ENCODE assay signal across 8 cellular contexts in genomic region chr19:48468806-48469055, GRCh38. TPM values are rescaled to one million over a fixed set of nuclear protein-coding genes. Genes with fewer than 3 reads are reported as not detected.
DNase-seq lines count a peak whose midpoint lies in the region; ATAC-seq, FAIRE-seq and TF ChIP-seq lines count a peak whose summit lies in the region.

No MANE protein-coding gene starts in this region.

- DNase-seq in T-helper 2 cell treated with Interferon-gamma antibody and Interleukin-4, amounts not matched to agents 5 μg/mL and 100 μg/mL, for 36 hours (ENCODE audit: low spot score): no peak
- DNase-seq in T-helper 2 cell (no peak), keratinocyte (ENCODE audit: low read depth, low spot score) (peak; percentile 99), suprapubic skin (ENCODE audit: low spot score in 2 of 2) (peak in 1 of 2 donors; percentile 100), DMS153 (lab: John Stamatoyannopoulos, UW) (no peak), DMS114 treated with DMSO at 0.1 percent for 48 hours (lab: John Stamatoyannopoulos, UW; ENCODE audit: unreplicated experiment) (no peak), midbrain (lab: John Stamatoyannopoulos, UW) (no peak)

- peak overlapping the region; percentile 79 for H3K4me3 Mint-ChIP-seq in T-helper 2 cell treated with Interferon-gamma antibody and Interleukin-4, amounts not matched to agents 5 μg/mL and 100 μg/mL, for 36 hours
- H3K4me3 Mint-ChIP-seq in activated T-helper 17 cell treated with anti-CD3 and anti-CD28 coated beads, Interleukin-2, amount 50 U/mL, for 72 hours: peak overlapping the region; percentile 80

- TF ChIP-seq CTCF in keratinocyte (optimal IDR thresholded peaks at IDR 0.05 in 1 of 3, IDR thresholded peaks at IDR 0.05 in 1 of 3, conservative IDR thresholded peaks at IDR 0.05 in 1 of 3; ENCODE audit: extremely low read depth in 1 of 3, insufficient read depth in 2 of 3, low read length in 3 of 3): no peak
- TF ChIP-seq CTCF in suprapubic skin (IDR thresholded peaks at IDR 0.05): no peak

- peak; percentile 96 for FAIRE-seq in keratinocyte (lab: Jason Lieb, UNC)

- peaks cover 10% of the 10 kb centered on the region for H3K4me1 Mint-ChIP-seq in T-helper 2 cell treated with Interferon-gamma antibody and Interleukin-4, amounts not matched to agents 5 μg/mL and 100 μg/mL, for 36 hours (ENCODE audit: low read depth)
- peaks cover 5% of the 10 kb centered on the region for H3K4me1 Mint-ChIP-seq in activated T-helper 17 cell treated with anti-CD3 and anti-CD28 coated beads, Interleukin-2, amount 50 U/mL, for 72 hours

- under 1% methylated on average over 13 of the region's 13 CpGs for WGBS in suprapubic skin

- dilution Hi-C loops in keratinocyte (cut with MboI; ENCODE audit: extremely low pct_ligation_motif_present, low sequenced_read_pairs): no loop called here

- peak overlapping the region; percentile 85 for H2AFZ ChIP-seq in keratinocyte (ENCODE audit: control insufficient read depth, low read length)

- H4K20me1 ChIP-seq in keratinocyte (ENCODE audit: control insufficient read depth, extremely low read depth, insufficient read depth, low read length): peaks cover 5% of the 10 kb centered on the region

- peaks cover 17% of the 10 kb centered on the region for H3K4me1 ChIP-seq in keratinocyte (ENCODE audit: control insufficient read depth, extremely low read depth, insufficient read depth, low read length)
- peaks cover 30% of the 10 kb centered on the region for H3K4me1 ChIP-seq in suprapubic skin

- H3K4me3 ChIP-seq in keratinocyte (ENCODE audit: control insufficient read depth in 2 of 3, extremely low read depth in 1 of 3, insufficient read depth in 2 of 3, low read depth in 1 of 3, low read length in 3 of 3) (peak overlapping the region; percentile 6 to 70 (median 60)), suprapubic skin (peak overlapping the region; percentile 95)

- ATAC-seq in activated T-helper 17 cell treated with anti-CD3 and anti-CD28 coated beads, Interleukin-2, amount 50 U/mL, for 72 hours (replicated peaks): no peak

- no peaks in the 10 kb centered on the region for H3K9me1 ChIP-seq in keratinocyte (ENCODE audit: control insufficient read depth, extremely low read depth, insufficient read depth, low read length)

- H3K27me3 ChIP-seq in keratinocyte (ENCODE audit: control insufficient read depth, extremely low read depth, insufficient read depth, low read length) (no peaks in the 10 kb centered on the region), suprapubic skin (no peaks in the 10 kb centered on the region)

- peak overlapping the region; percentile 87 for H3K4me2 ChIP-seq in keratinocyte (ENCODE audit: control insufficient read depth, extremely low read depth, insufficient read depth, low read depth, low read length)

- H3K9me3 Mint-ChIP-seq in T-helper 2 cell treated with Interferon-gamma antibody and Interleukin-4, amounts not matched to agents 5 μg/mL and 100 μg/mL, for 36 hours: no peaks in the 10 kb centered on the region
- no peaks in the 10 kb centered on the region for H3K9me3 Mint-ChIP-seq in activated T-helper 17 cell treated with anti-CD3 and anti-CD28 coated beads, Interleukin-2, amount 50 U/mL, for 72 hours

- H3K9ac ChIP-seq in keratinocyte (ENCODE audit: control insufficient read depth, extremely low read depth, insufficient read depth, low read length): peak overlapping the region; percentile 93

- TF ChIP-seq POLR2A in suprapubic skin (IDR thresholded peaks at IDR 0.05): no peak

- no peak for TF ChIP-seq EP300 in suprapubic skin (IDR thresholded peaks at IDR 0.05)

- H3K27ac Mint-ChIP-seq in T-helper 2 cell treated with Interferon-gamma antibody and Interleukin-4, amounts not matched to agents 5 μg/mL and 100 μg/mL, for 36 hours: peak overlapping the region; percentile 76
- H3K27ac Mint-ChIP-seq in activated T-helper 17 cell treated with anti-CD3 and anti-CD28 coated beads, Interleukin-2, amount 50 U/mL, for 72 hours: peak overlapping the region; percentile 79

- H3K9me3 ChIP-seq in keratinocyte (ENCODE audit: control insufficient read depth, low read depth, low read length) (no peaks in the 10 kb centered on the region), suprapubic skin (no peaks in the 10 kb centered on the region)

- H3K36me3 ChIP-seq in keratinocyte (ENCODE audit: control insufficient read depth in 2 of 2, extremely low read depth in 1 of 2, insufficient read depth in 2 of 2, low read length in 2 of 2) (peaks cover 28 to 33% of the 10 kb centered on the region in 2 experiments), suprapubic skin (peaks cover 35% of the 10 kb centered on the region)

- H3K36me3 Mint-ChIP-seq in T-helper 2 cell treated with Interferon-gamma antibody and Interleukin-4, amounts not matched to agents 5 μg/mL and 100 μg/mL, for 36 hours (ENCODE audit: low read depth): peaks cover 13% of the 10 kb centered on the region
- H3K36me3 Mint-ChIP-seq in activated T-helper 17 cell treated with anti-CD3 and anti-CD28 coated beads, Interleukin-2, amount 50 U/mL, for 72 hours (ENCODE audit: low read depth): peaks cover 29% of the 10 kb centered on the region

- peak overlapping the region; percentile 56 for H3K27ac ChIP-seq in keratinocyte (ENCODE audit: control insufficient read depth, insufficient read depth, low read length)
- no peak overlapping the region for H3K27ac ChIP-seq in suprapubic skin

- H3K79me2 ChIP-seq in keratinocyte (ENCODE audit: control insufficient read depth, insufficient read depth, low read length): peaks cover 16% of the 10 kb centered on the region

- H3K27me3 Mint-ChIP-seq in T-helper 2 cell treated with Interferon-gamma antibody and Interleukin-4, amounts not matched to agents 5 μg/mL and 100 μg/mL, for 36 hours (ENCODE audit: low read depth): no peaks in the 10 kb centered on the region
- H3K27me3 Mint-ChIP-seq in activated T-helper 17 cell treated with anti-CD3 and anti-CD28 coated beads, Interleukin-2, amount 50 U/mL, for 72 hours: no peaks in the 10 kb centered on the region

RNA-seq across cellular contexts. Expression of gene CYTH2, which starts 0.4 kb away (rescaled TPM):
- 10 to 100 TPM; 30.6 to 35.4 TPM for total RNA-seq in activated T-helper 17 cell treated with anti-CD3 and anti-CD28 coated beads, Interleukin-2, amount 50 U/mL, for 72 hours
- polyA plus RNA-seq in keratinocyte: 27.0 to 33.5 TPM (median 32.2 TPM) in 3 replicates
- 23.3 TPM for polyA plus RNA-seq in keratinocyte (2011; ENCODE audit: low read depth)
- polyA plus RNA-seq in keratinocyte (2011; cell fraction: cytosol; rRNA removed): 18.8 and 24.4 TPM in 2 replicates
- polyA plus RNA-seq in keratinocyte (2011; cell fraction: nucleus; rRNA removed): 83.4 and 98.3 TPM in 2 replicates
- polyA plus RNA-seq in keratinocyte (2012; ENCODE audit: low replicate concordance): 30.4 and 34.0 TPM in 2 replicates
- polyA minus RNA-seq in keratinocyte: 35.4 to 45.9 TPM (median 39.3 TPM) in 3 replicates
- 12.7 TPM for polyA minus RNA-seq in keratinocyte (2011; cell fraction: cytosol; rRNA and poly(A)+ RNA removed)
- 26.8 and 27.9 TPM in 2 replicates for polyA minus RNA-seq in keratinocyte (2011; cell fraction: nucleus; rRNA and poly(A)+ RNA removed)
- total RNA-seq in suprapubic skin: 10 to 100 TPM; 54.9 to 86.5 (median 63.2) TPM

RNA-seq across cellular contexts. Expression of gene KCNJ14, which starts 13.4 kb away (rescaled TPM):
- 1 to 10 TPM; 1.7 to 2.1 TPM for total RNA-seq in activated T-helper 17 cell treated with anti-CD3 and anti-CD28 coated beads, Interleukin-2, amount 50 U/mL, for 72 hours
- 0.34 to 0.46 TPM (median 0.39 TPM) in 3 replicates for polyA plus RNA-seq in keratinocyte
- polyA plus RNA-seq in keratinocyte (2011; ENCODE audit: low read depth): 0.81 TPM
- polyA plus RNA-seq in keratinocyte (2011; cell fraction: cytosol; rRNA removed): 0.19 and 0.33 TPM in 2 replicates
- 2.1 and 3.4 TPM in 2 replicates for polyA plus RNA-seq in keratinocyte (2011; cell fraction: nucleus; rRNA removed)
- polyA plus RNA-seq in keratinocyte (2012; ENCODE audit: low replicate concordance): 0.49 and 2.4 TPM in 2 replicates
- 0.99 to 1.3 TPM (median 1.1 TPM) in 3 replicates for polyA minus RNA-seq in keratinocyte
- polyA minus RNA-seq in keratinocyte (2011; cell fraction: cytosol; rRNA and poly(A)+ RNA removed): 0.96 TPM
- 1.4 and 2.1 TPM in 2 replicates for polyA minus RNA-seq in keratinocyte (2011; cell fraction: nucleus; rRNA and poly(A)+ RNA removed)
- 1 to 10 TPM; 4.2 to 4.7 (median 4.6) TPM for total RNA-seq in suprapubic skin

RNA-seq across cellular contexts. Expression of gene GRWD1, which starts 22.9 kb away (rescaled TPM):
- total RNA-seq in activated T-helper 17 cell treated with anti-CD3 and anti-CD28 coated beads, Interleukin-2, amount 50 U/mL, for 72 hours: 10 to 100 TPM; 34.9 to 72.9 TPM
- polyA plus RNA-seq in keratinocyte: 23.0 to 35.4 TPM (median 26.1 TPM) in 3 replicates
- 21.8 TPM for polyA plus RNA-seq in keratinocyte (2011; ENCODE audit: low read depth)
- polyA plus RNA-seq in keratinocyte (2011; cell fraction: cytosol; rRNA removed): 14.5 and 31.6 TPM in 2 replicates
- polyA plus RNA-seq in keratinocyte (2011; cell fraction: nucleus; rRNA removed): 25.2 and 31.8 TPM in 2 replicates
- 16.4 and 41.0 TPM in 2 replicates for polyA plus RNA-seq in keratinocyte (2012; ENCODE audit: low replicate concordance)
- polyA minus RNA-seq in keratinocyte: 10.7 to 21.8 TPM (median 12.7 TPM) in 3 replicates
- 30.7 TPM for polyA minus RNA-seq in keratinocyte (2011; cell fraction: cytosol; rRNA and poly(A)+ RNA removed)
- 14.8 and 17.2 TPM in 2 replicates for polyA minus RNA-seq in keratinocyte (2011; cell fraction: nucleus; rRNA and poly(A)+ RNA removed)
- total RNA-seq in suprapubic skin: 10 to 100 TPM; 24.5 to 53.4 (median 40.1) TPM

RNA-seq across cellular contexts. Expression of gene LMTK3, which starts 42.9 kb away (rescaled TPM):
- 1 to 10 TPM; 3.8 to 5.9 TPM for total RNA-seq in activated T-helper 17 cell treated with anti-CD3 and anti-CD28 coated beads, Interleukin-2, amount 50 U/mL, for 72 hours
- 0.51 to 0.76 TPM (median 0.68 TPM) in 3 replicates for polyA plus RNA-seq in keratinocyte
- 0.64 TPM for polyA plus RNA-seq in keratinocyte (2011; ENCODE audit: low read depth)
- polyA plus RNA-seq in keratinocyte (2011; cell fraction: cytosol; rRNA removed): 0.12 and 0.71 TPM in 2 replicates
- polyA plus RNA-seq in keratinocyte (2011; cell fraction: nucleus; rRNA removed): 1.6 and 2.4 TPM in 2 replicates
- 1.2 and 4.2 TPM in 2 replicates for polyA plus RNA-seq in keratinocyte (2012; ENCODE audit: low replicate concordance)
- 0.13 to 0.56 TPM (median 0.20 TPM) in 3 replicates for polyA minus RNA-seq in keratinocyte
- polyA minus RNA-seq in keratinocyte (2011; cell fraction: cytosol; rRNA and poly(A)+ RNA removed): 1.5 TPM
- polyA minus RNA-seq in keratinocyte (2011; cell fraction: nucleus; rRNA and poly(A)+ RNA removed): 1.7 and 1.8 TPM in 2 replicates
- total RNA-seq in suprapubic skin: 1 to 10 TPM; 1.3 to 3.5 (median 1.6) TPM
